18 cellular contexts compared by ENCODE assay signal in genomic region chr6:95078457-95078856, GRCh38.
DNase-seq lines count a peak whose midpoint lies in the region; ATAC-seq and TF ChIP-seq lines count a peak whose summit lies in the region.
"Had no signal": no experiment of that assay in that cellular context is flagged by ENCODE, and none has a peak within 500 bp of the region (broad histone marks: within the 10 kb centered on the region; RNA-seq: fewer than 3 reads in every experiment).

No MANE protein-coding gene starts in this region.

- no peak overlapping the region for H3K4me2 ChIP-seq in mesendoderm (ENCODE audit: low read length)
- H3K4me2 ChIP-seq: BLaER1 treated with 17β-estradiol and CSF1 and Interleukin-3, amounts not matched to agents 10 nM and 100 nM had no signal

- H3K27ac ChIP-seq in C4-2B = no peak overlapping the region
- no peak overlapping the region for H3K27ac ChIP-seq in mesendoderm (ENCODE audit: low read depth, low read length)
- H3K27ac ChIP-seq: BLaER1 treated with 17β-estradiol and CSF1 and Interleukin-3, amounts not matched to agents 10 nM and 100 nM; HL-60 had no signal

- no peak overlapping the region for H4K5ac ChIP-seq in mesendoderm (ENCODE audit: low read length)

- WGBS in mesendoderm (ENCODE audit: extremely low coverage, insufficient coverage, low lambda C conversion rate) = no CpG with 5 or more reads among the region's 1 CpG

- H3K4me3 ChIP-seq in mesendoderm (ENCODE audit: low read length) = no peak overlapping the region
- H3K4me3 ChIP-seq: BLaER1 treated with 17β-estradiol and CSF1 and Interleukin-3, amounts not matched to agents 10 nM and 100 nM; GM12878; HAP-1; K562 had no signal

- DNase-seq in DMS 273 (lab: John Stamatoyannopoulos, UW; ENCODE audit: unreplicated experiment) = peak; percentile 23
- DNase-seq in DMS 273 treated with DMSO at 0.1 percent for 48 hours (lab: John Stamatoyannopoulos, UW) = no peak
- peak; percentile 19 for DNase-seq in NCI-H69 (lab: John Stamatoyannopoulos, UW)
- peak; percentile 10 for DNase-seq in mesendoderm
- no peak for DNase-seq in NCI-H1105 (lab: John Stamatoyannopoulos, UW)
- DNase-seq in NCI-H748 (lab: John Stamatoyannopoulos, UW; ENCODE audit: unreplicated experiment) = no peak
- DNase-seq: 8988T; ACHN; CD4-positive, alpha-beta T cell; GOT3; HFFc6 had no signal

- H3K18ac ChIP-seq in mesendoderm (ENCODE audit: low read length) = no peak overlapping the region

- H3K79me2 ChIP-seq in mesendoderm (ENCODE audit: control insufficient read depth, insufficient read depth, low read length) = no peaks in the 10 kb centered on the region

- no peak for ATAC-seq in HG03521 (IDR thresholded peaks at IDR 0.05; ENCODE audit: unreplicated experiment)
- ATAC-seq: GM12878, K562 had no signal

- no peaks in the 10 kb centered on the region for H3K36me3 ChIP-seq in mesendoderm (ENCODE audit: control insufficient read depth, insufficient read depth, low read length)
- H3K36me3 ChIP-seq: BLaER1 treated with 17β-estradiol and CSF1 and Interleukin-3, amounts not matched to agents 10 nM and 100 nM; HAP-1 had no signal

- H2BK120ac ChIP-seq in mesendoderm (ENCODE audit: low read depth, low read length) = no peak overlapping the region

- no peak overlapping the region for H3K4ac ChIP-seq in mesendoderm (ENCODE audit: low read depth, low read length)

- no peaks in the 10 kb centered on the region for H3K27me3 ChIP-seq in mesendoderm (ENCODE audit: insufficient read depth, low read length, poor library complexity)
- H3K27me3 ChIP-seq: BLaER1 treated with 17β-estradiol and CSF1 and Interleukin-3, amounts not matched to agents 10 nM and 100 nM had no signal

- no peak overlapping the region for H2AK5ac ChIP-seq in mesendoderm (ENCODE audit: low read length)

- H3K23ac ChIP-seq in mesendoderm (ENCODE audit: low read length) = no peak overlapping the region

- H3K79me1 ChIP-seq in mesendoderm (ENCODE audit: low read length) = no peaks in the 10 kb centered on the region

- peak; percentile 37 for TF ChIP-seq CTCF in C4-2B (conservative IDR thresholded peaks at IDR 0.05)

- no peak overlapping the region for H4K8ac ChIP-seq in mesendoderm (ENCODE audit: low read depth, low read length)

- H3K4me1 ChIP-seq in mesendoderm (ENCODE audit: control insufficient read depth, low read depth, low read length) = no peaks in the 10 kb centered on the region
- H3K4me1 ChIP-seq: BLaER1 treated with 17β-estradiol and CSF1 and Interleukin-3, amounts not matched to agents 10 nM and 100 nM; HAP-1 had no signal

- H3K9ac ChIP-seq in mesendoderm (ENCODE audit: low read length) = no peak overlapping the region
- H3K9ac ChIP-seq: BLaER1 treated with 17β-estradiol and CSF1 and Interleukin-3, amounts not matched to agents 10 nM and 100 nM had no signal

- H2BK15ac ChIP-seq in mesendoderm (replicated peaks; ENCODE audit: low read depth) = no peak overlapping the region

- no peak overlapping the region for H2BK5ac ChIP-seq in mesendoderm (ENCODE audit: low read length)

- H3K56ac ChIP-seq in mesendoderm (ENCODE audit: low read length) = no peak overlapping the region

Comparison
In these comparisons a context has a peak if more than half of its experiments do, and no peak if none do; other contexts are left out.
1. DNase-seq: peak in DMS 273 (single experiment), NCI-H69 (single experiment) and mesendoderm (single experiment); none in DMS 273 treated with DMSO at 0.1 percent for 48 hours (single experiment), NCI-H1105 (single experiment) and NCI-H748 (single experiment).